In the genomic region with DNA sequence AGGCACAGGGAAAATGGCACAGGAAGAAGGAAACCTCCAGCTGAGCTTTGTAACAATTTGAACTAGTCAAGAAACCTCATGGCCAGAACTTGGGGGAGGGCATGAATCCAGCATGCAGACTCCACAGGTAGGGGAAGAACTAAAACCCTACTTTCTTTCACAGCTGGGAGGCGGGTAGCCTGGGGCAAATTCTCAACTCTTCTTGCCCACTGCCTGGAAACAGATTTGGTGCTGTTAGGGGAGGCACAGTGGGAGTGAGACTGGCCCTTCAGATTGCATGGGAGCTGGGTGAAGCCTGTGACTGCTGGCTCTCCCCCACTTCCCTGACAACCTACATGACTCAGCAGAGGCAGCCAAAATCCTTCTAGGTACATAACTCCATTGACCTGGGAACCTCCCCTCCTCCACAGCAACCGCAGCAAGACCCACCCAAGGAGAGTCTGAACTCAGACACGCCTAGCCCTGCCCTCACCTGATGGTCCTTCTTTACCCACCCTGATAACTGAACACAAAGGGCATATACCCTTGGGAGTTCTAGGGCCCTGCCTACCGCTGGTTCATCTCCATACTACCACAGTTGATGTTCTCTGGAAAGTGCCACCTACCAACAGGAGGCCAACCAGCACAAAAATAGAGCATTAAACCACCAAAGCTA, we compare ENCODE assay signal across 25 cellular contexts.
"Had no signal": no experiment of that assay in that cellular context is flagged by ENCODE, and none has a peak within 500 bp of the region (broad histone marks: within the 10 kb centered on the region; RNA-seq: fewer than 3 reads in every experiment).

No MANE protein-coding gene starts in this region.

- H3K4me1 Mint-ChIP-seq: activated naive CD4-positive, alpha-beta T cell treated with anti-CD3 and anti-CD28 coated beads, Interleukin-2, amount 10 ng/mL, durations not matched to agents 7 days and 5 days; naive B cell; stimulated activated naive CD8-positive, alpha-beta T cell treated with anti-CD3 and anti-CD28 coated beads, Interleukin-15, amount 100 ng/mL, for 72 hours had no signal

- H3K27ac ChIP-seq: brain microvascular endothelial cell, gastrocnemius medialis, left ventricle myocardium inferior, prostate gland, right atrium auricular region, skin epidermis had no signal

- H3K9me3 Mint-ChIP-seq: activated naive CD4-positive, alpha-beta T cell treated with anti-CD3 and anti-CD28 coated beads, Interleukin-2, amount 10 ng/mL, durations not matched to agents 7 days and 5 days; activated T-cell treated with anti-CD3 and anti-CD28 coated beads, Interleukin-2, amount 50 U/mL, for 4 hours; stimulated activated naive CD8-positive, alpha-beta T cell treated with anti-CD3 and anti-CD28 coated beads, Interleukin-15, amount 100 ng/mL, for 72 hours had no signal

- FAIRE-seq: colon, endometrium, TTC549 had no signal

- H3K36me3 Mint-ChIP-seq: activated naive CD4-positive, alpha-beta T cell treated with anti-CD3 and anti-CD28 coated beads, Interleukin-2, amount 10 ng/mL, durations not matched to agents 7 days and 5 days; type B pancreatic cell had no signal

- H3K27me3 ChIP-seq: right atrium auricular region had no signal

- H3K36me3 ChIP-seq: brain microvascular endothelial cell, gastrocnemius medialis, left ventricle myocardium inferior, prostate gland, right atrium auricular region had no signal

- H3K4me1 ChIP-seq: gastrocnemius medialis, left ventricle myocardium inferior, prostate gland, right atrium auricular region had no signal

- ATAC-seq: activated T-cell treated with anti-CD3 and anti-CD28 coated beads, Interleukin-2, amount 50 U/mL, for 4 hours; esophagus mucosa; gastrocnemius medialis; mucosa of descending colon; stimulated activated naive CD8-positive, alpha-beta T cell treated with anti-CD3 and anti-CD28 coated beads, Interleukin-15, amount 100 ng/mL, for 72 hours had no signal

- H3K9me3 ChIP-seq: gastrocnemius medialis, mucosa of descending colon, prostate gland, right atrium auricular region had no signal

- H3K27ac Mint-ChIP-seq: activated CD4-positive, alpha-beta T cell treated with anti-CD3 and anti-CD28 coated beads, Interleukin-2, amount 10 ng/mL, durations not matched to agents 24 days and 14 days; activated naive CD4-positive, alpha-beta T cell treated with anti-CD3 and anti-CD28 coated beads, Interleukin-2, amount 10 ng/mL, durations not matched to agents 7 days and 5 days; memory B cell; type B pancreatic cell had no signal

- H3K4me3 Mint-ChIP-seq: activated CD4-positive, alpha-beta T cell treated with anti-CD3 and anti-CD28 coated beads, Interleukin-2, amount 10 ng/mL, durations not matched to agents 24 days and 14 days; activated naive CD4-positive, alpha-beta T cell treated with anti-CD3 and anti-CD28 coated beads, Interleukin-2, amount 10 ng/mL, durations not matched to agents 7 days and 5 days; activated T-cell treated with anti-CD3 and anti-CD28 coated beads, Interleukin-2, amount 50 U/mL, for 4 hours; memory B cell; stimulated activated naive CD8-positive, alpha-beta T cell treated with anti-CD3 and anti-CD28 coated beads, Interleukin-15, amount 100 ng/mL, for 72 hours; type B pancreatic cell had no signal

- H3K4me3 ChIP-seq: gastrocnemius medialis, left ventricle myocardium inferior, mucosa of descending colon, prostate gland, right atrium auricular region, skin epidermis had no signal

- DNase-seq: activated CD4-positive, alpha-beta T cell treated with anti-CD3 and anti-CD28 coated beads, Interleukin-2, amount 10 ng/mL, durations not matched to agents 24 days and 14 days; activated CD4-positive, CD25-positive, alpha-beta regulatory T cell; activated CD8-positive, alpha-beta memory T cell treated with anti-CD3 and anti-CD28 coated beads, Interleukin-2, amount 50 U/mL, for 4 hours; activated naive CD4-positive, alpha-beta T cell treated with anti-CD3 and anti-CD28 coated beads, Interleukin-2, amount 10 ng/mL, durations not matched to agents 7 days and 5 days; activated T-cell treated with anti-CD3 and anti-CD28 coated beads, Interleukin-2, amount 50 U/mL, for 4 hours; aorta; brain microvascular endothelial cell; central memory CD4-positive, alpha-beta T cell; gastrocnemius medialis; head of caudate nucleus; left ventricle myocardium inferior; mucosa of descending colon; naive B cell; stimulated activated CD4-positive, alpha-beta T cell treated with anti-CD3 and anti-CD28 coated beads, Interleukin-15, amount 100 ng/mL, for 24 hours; stimulated activated CD4-positive, alpha-beta T cell treated with anti-CD3 and anti-CD28 coated beads, Interleukin-4, amount 100 ng/mL, for 1 hour; stimulated activated naive CD8-positive, alpha-beta T cell treated with anti-CD3 and anti-CD28 coated beads, Interleukin-15, amount 100 ng/mL, for 72 hours had no signal
